ENCODE assay signal across 11 cellular contexts in the genomic region with DNA sequence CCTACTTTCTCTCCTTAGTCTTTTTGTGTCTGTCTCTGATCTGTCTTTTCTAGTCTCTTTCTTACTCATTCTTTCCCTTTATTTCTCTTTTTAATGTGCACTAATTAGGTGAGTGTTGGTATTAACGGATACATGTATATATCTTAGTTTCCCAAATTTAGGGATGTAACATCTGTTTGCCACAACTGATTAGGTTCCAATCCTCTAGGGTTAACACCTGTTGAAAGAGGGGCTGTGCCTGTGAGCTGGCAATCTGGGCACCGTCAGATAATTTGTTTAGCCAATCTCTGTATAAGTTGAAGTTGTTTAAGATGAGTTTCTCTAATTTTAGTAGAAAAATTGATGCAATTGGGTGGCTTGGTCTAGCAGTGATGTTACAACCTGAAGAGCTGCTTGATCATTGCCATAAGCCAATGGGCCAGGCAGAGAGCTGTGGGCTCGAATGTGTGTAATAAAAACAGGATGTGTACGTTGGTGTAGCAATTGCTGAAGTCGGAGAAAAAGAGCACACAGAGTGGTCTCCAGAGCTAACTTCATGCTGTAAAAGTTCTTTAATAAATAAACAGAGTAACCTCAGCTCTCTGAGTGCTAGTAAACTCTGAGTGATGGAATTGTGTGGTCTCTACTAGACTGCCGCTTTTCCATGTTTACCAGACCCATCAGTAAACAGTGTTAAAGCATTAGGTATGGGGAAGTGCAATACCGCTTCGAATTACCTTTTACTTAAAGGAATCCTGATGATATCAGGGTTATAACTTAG. TPM values are rescaled to one million over a fixed set of nuclear protein-coding genes. Genes with fewer than 3 reads are reported as not detected.
DNase-seq lines count a peak whose midpoint lies in the region; ATAC-seq and TF ChIP-seq lines count a peak whose summit lies in the region.
"Had no signal": no experiment of that assay in that cellular context is flagged by ENCODE, and none has a peak within 500 bp of the region (broad histone marks: within the 10 kb centered on the region; RNA-seq: fewer than 3 reads in every experiment).

No MANE protein-coding gene starts in this region.

- no peaks in the 10 kb centered on the region for H3K36me3 ChIP-seq in vagina

- intact Hi-C loops in vagina (cut with DNase I) = no loop called here

- peak overlapping the region; percentile 83 to 91 (median 91) for H3K4me3 Mint-ChIP-seq in T-cell
- peak overlapping the region; percentile 84 to 92 for H3K4me3 Mint-ChIP-seq in effector memory CD8-positive, alpha-beta T cell
- peak overlapping the region; percentile 73 to 84 for H3K4me3 Mint-ChIP-seq in stimulated activated naive B cell treated with anti-CD40 and anti-IgM and Interleukin-4, amounts not matched to agents 10 μg/mL and 1 μg/mL and 100 μg/mL, for 72 hours

- H3K36me3 Mint-ChIP-seq in T-cell = peaks cover 24% of the 10 kb centered on the region
- no peaks in the 10 kb centered on the region for H3K36me3 Mint-ChIP-seq in effector memory CD8-positive, alpha-beta T cell (ENCODE audit: insufficient read depth)
- H3K36me3 Mint-ChIP-seq in stimulated activated naive B cell treated with anti-CD40 and anti-IgM and Interleukin-4, amounts not matched to agents 10 μg/mL and 1 μg/mL and 100 μg/mL, for 72 hours = no peaks in the 10 kb centered on the region

- POLR2A ChIA-PET in T-cell (lab: Charles Lee) = interaction anchor here (0.5 to 2.6 kb wide), 5 partner anchors 9 to 1179 kb away, joined by 3 to 11 read pairs (median 5); no protein-coding TSS in a partner anchor

- DNase-seq in NCI-H82 (lab: John Stamatoyannopoulos, UW) (peak; percentile 17), NCI-H82 treated with DMSO at 0.1 percent for 48 hours (lab: John Stamatoyannopoulos, UW; ENCODE audit: unreplicated experiment) (no peak), T-cell (peak in 33 of 34 experiments; percentile 7 to 78 (median 48)), T-helper 9 cell (no peak), mucosa of gallbladder (ENCODE audit: low spot score) (no peak), vagina (ENCODE audit: extremely low spot score in 2 of 2) (no peak)
- peak in 1 of 3 experiments; percentile 22 for DNase-seq in effector memory CD8-positive, alpha-beta T cell
- DNase-seq in stimulated activated naive B cell treated with anti-CD40 and anti-IgM and Interleukin-4, amounts not matched to agents 10 μg/mL and 1 μg/mL and 100 μg/mL, for 72 hours = no peak
- DNase-seq: 8988T; effector CD8-positive, alpha-beta T cell; NCI-H510A had no signal

- no peaks in the 10 kb centered on the region for H3K9me3 ChIP-seq in vagina

- peak; percentile 43 to 69 (median 55) for ATAC-seq in T-cell (replicated peaks in 1 of 4)
- ATAC-seq in effector memory CD8-positive, alpha-beta T cell (replicated peaks) = peak; percentile 45
- ATAC-seq in stimulated activated naive B cell treated with anti-CD40 and anti-IgM and Interleukin-4, amounts not matched to agents 10 μg/mL and 1 μg/mL and 100 μg/mL, for 72 hours (replicated peaks) = no peak

- H3K27ac ChIP-seq in vagina = no peak overlapping the region

- peak overlapping the region; percentile 96 to 100 for H3K27ac Mint-ChIP-seq in T-cell
- H3K27ac Mint-ChIP-seq in effector memory CD8-positive, alpha-beta T cell = peak overlapping the region; percentile 84 to 93
- H3K27ac Mint-ChIP-seq in stimulated activated naive B cell treated with anti-CD40 and anti-IgM and Interleukin-4, amounts not matched to agents 10 μg/mL and 1 μg/mL and 100 μg/mL, for 72 hours = no peak overlapping the region

- no peak for TF ChIP-seq CTCF in vagina (IDR thresholded peaks at IDR 0.05)

- peaks cover 58 to 68% (median 64%) of the 10 kb centered on the region in 3 donors for H3K4me1 Mint-ChIP-seq in T-cell
- H3K4me1 Mint-ChIP-seq in effector memory CD8-positive, alpha-beta T cell (ENCODE audit: low read depth in 2 of 2) = peaks cover 13 to 16% of the 10 kb centered on the region in 2 donors
- H3K4me1 Mint-ChIP-seq in stimulated activated naive B cell treated with anti-CD40 and anti-IgM and Interleukin-4, amounts not matched to agents 10 μg/mL and 1 μg/mL and 100 μg/mL, for 72 hours = peaks cover 5 to 31% of the 10 kb centered on the region in 2 donors

- H3K4me3 ChIP-seq in vagina = no peak overlapping the region

- H3K4me1 ChIP-seq in vagina = peaks cover 6% of the 10 kb centered on the region

- no peaks in the 10 kb centered on the region for H3K27me3 ChIP-seq in vagina

- no peaks in the 10 kb centered on the region for H3K9me3 Mint-ChIP-seq in T-cell
- H3K9me3 Mint-ChIP-seq in effector memory CD8-positive, alpha-beta T cell = no peaks in the 10 kb centered on the region
- no peaks in the 10 kb centered on the region for H3K9me3 Mint-ChIP-seq in stimulated activated naive B cell treated with anti-CD40 and anti-IgM and Interleukin-4, amounts not matched to agents 10 μg/mL and 1 μg/mL and 100 μg/mL, for 72 hours

- H3K27me3 Mint-ChIP-seq in T-cell = no peaks in the 10 kb centered on the region
- H3K27me3 Mint-ChIP-seq in effector memory CD8-positive, alpha-beta T cell = peaks cover 0 to 5% of the 10 kb centered on the region in 2 donors
- H3K27me3 Mint-ChIP-seq in stimulated activated naive B cell treated with anti-CD40 and anti-IgM and Interleukin-4, amounts not matched to agents 10 μg/mL and 1 μg/mL and 100 μg/mL, for 72 hours = no peaks in the 10 kb centered on the region

- CTCF ChIA-PET in T-cell (lab: Charles Lee) = interaction anchor here (0.6 to 2.7 kb wide), 9 partner anchors 11 to 240 kb away, joined by 3 to 31 read pairs (median 4); no protein-coding TSS in a partner anchor

- no peak for TF ChIP-seq POLR2A in vagina (IDR thresholded peaks at IDR 0.05)

RNA-seq across cellular contexts. Expression of a gene that starts 18.3 kb away (rescaled TPM):
- total RNA-seq in T-cell = 10 to 100 TPM in 1 of 5 donors, 1 to 10 TPM in 4; 3.4 to 17.4 (median 5.0) TPM
- total RNA-seq in mucosa of gallbladder = 1,541 TPM
- total RNA-seq in vagina = 15.2 TPM

RNA-seq across cellular contexts. Expression of a gene that starts 29.7 kb away (rescaled TPM):
- total RNA-seq in T-cell (10 to 100 TPM; 16.3 to 29.6 (median 21.5) TPM), mucosa of gallbladder (12.7 TPM), vagina (6.1 TPM)

Comparison
In these comparisons a context has a peak if more than half of its experiments do, and no peak if none do; other contexts are left out.
1. DNase-seq: peak in NCI-H82 (single experiment) and T-cell (33 of 34); none in NCI-H82 treated with DMSO at 0.1 percent for 48 hours (single experiment), stimulated activated naive B cell treated with anti-CD40 and anti-IgM and Interleukin-4, amounts not matched to agents 10 μg/mL and 1 μg/mL and 100 μg/mL, for 72 hours (single experiment), T-helper 9 cell (single experiment), mucosa of gallbladder (single experiment) and vagina (0 of 2).
2. ATAC-seq: peak in T-cell (4 of 4) and effector memory CD8-positive, alpha-beta T cell (single experiment); none in stimulated activated naive B cell treated with anti-CD40 and anti-IgM and Interleukin-4, amounts not matched to agents 10 μg/mL and 1 μg/mL and 100 μg/mL, for 72 hours (0 of 2).
3. RNA of a gene that starts 18.3 kb away (total RNA-seq): 1,541 TPM in mucosa of gallbladder (single experiment); 15.2 TPM in vagina (single experiment) and 3.4 to 17.4 TPM in T-cell; every median in the first group is over 10 times any median in the second.
4. Peak in every context shown above with its lines, with median percentiles within 50 percentile points of each other: H3K4me3 Mint-ChIP-seq.